ENCODE assay signal across 8 cellular contexts in the genomic region with DNA sequence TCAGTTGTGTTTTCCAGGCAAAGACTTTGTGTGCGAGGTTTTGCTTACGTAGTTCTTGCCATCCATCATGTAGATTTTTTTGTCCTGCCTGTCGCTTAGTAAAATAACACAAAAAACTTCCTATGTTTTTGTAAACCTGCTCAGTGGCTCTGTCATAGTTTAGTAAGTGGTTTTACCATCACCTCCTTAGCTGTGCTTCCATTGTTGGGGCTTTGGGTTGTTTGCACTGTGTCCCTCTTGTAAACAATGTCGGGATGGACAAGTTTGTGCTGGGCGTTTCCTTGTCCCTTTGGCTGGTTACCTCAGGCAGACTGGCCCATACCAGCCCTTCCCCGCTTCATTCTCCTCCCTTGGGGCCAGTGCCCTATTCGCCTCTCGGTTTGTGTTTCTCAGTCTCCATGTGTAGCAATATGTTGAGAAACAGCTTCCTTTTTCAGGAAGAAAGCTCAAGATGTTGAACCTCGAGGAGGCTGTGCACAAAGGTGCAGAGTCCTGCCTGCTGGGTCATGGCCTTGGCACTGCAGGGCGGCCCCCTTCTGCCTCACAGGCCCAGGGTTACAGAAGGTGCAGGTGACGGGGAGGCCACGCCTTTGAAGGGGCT.
DNase-seq lines count a peak whose midpoint lies in the region; ATAC-seq and TF ChIP-seq lines count a peak whose summit lies in the region.

No MANE protein-coding gene starts in this region.

- H3K4me3 ChIP-seq in NB4 (ENCODE audit: low read depth, low read length) (peak overlapping the region; percentile 15), duodenal mucosa (ENCODE audit: low read depth in 1 of 2, low read length in 2 of 2) (no peak overlapping the region)

- H3K9me3 ChIP-seq in duodenal mucosa (ENCODE audit: control insufficient read depth in 1 of 2, low read length in 2 of 2): no peaks in the 10 kb centered on the region

- H3K27me3 ChIP-seq in duodenal mucosa (ENCODE audit: control insufficient read depth in 1 of 2, insufficient read depth in 2 of 2, low read length in 2 of 2): no peaks in the 10 kb centered on the region

- no peaks in the 10 kb centered on the region for H3K36me3 ChIP-seq in duodenal mucosa (ENCODE audit: control insufficient read depth in 1 of 2, insufficient read depth in 2 of 2, low read length in 2 of 2)

- intact Hi-C loops in sciatic nerve (cut with DNase I): no loop called here

- peaks cover 42 to 47% of the 10 kb centered on the region in 2 donors for H3K4me1 ChIP-seq in duodenal mucosa (ENCODE audit: control insufficient read depth in 1 of 2, insufficient read depth in 2 of 2, low read length in 2 of 2)

- DNase-seq in NB4 (ENCODE audit: low read depth) (peak; percentile 96), sciatic nerve (ENCODE audit: low spot score) (no peak), NCI-H524 treated with DMSO at 0.1 percent for 48 hours (lab: John Stamatoyannopoulos, UW) (no peak)

- H3K9ac ChIP-seq in duodenal mucosa (ENCODE audit: low read depth in 1 of 2, low read length in 2 of 2): no peak overlapping the region

- TF ChIP-seq CTCF in NB4 (IDR thresholded peaks at IDR 0.05; ENCODE audit: low read depth, low read length): no peak

- no peak for TF ChIP-seq POLR2A in NB4 (IDR thresholded peaks at IDR 0.05; ENCODE audit: extremely low read depth, insufficient read length)

- peak; percentile 55 for ATAC-seq in GM18907 (IDR thresholded peaks at IDR 0.05; ENCODE audit: unreplicated experiment)
- ATAC-seq in sciatic nerve: peak; percentile 60
- no peak for ATAC-seq in HG03097 (IDR thresholded peaks at IDR 0.05; ENCODE audit: low FRiP score, unreplicated experiment)
- no peak for ATAC-seq in HG02938 (IDR thresholded peaks at IDR 0.05; ENCODE audit: unreplicated experiment)
- no peak for ATAC-seq in GM19452 (IDR thresholded peaks at IDR 0.05; ENCODE audit: unreplicated experiment)

- H3K27ac ChIP-seq in duodenal mucosa (ENCODE audit: low read depth, low read length): peak overlapping the region; percentile 13

Comparison
In these comparisons a context has a peak if more than half of its experiments do, and no peak if none do; other contexts are left out.
1. ATAC-seq: peak in GM18907 (single experiment) and sciatic nerve (single experiment); none in HG03097 (single experiment), HG02938 (single experiment) and GM19452 (single experiment).